Comparison of ENCODE assay signal across 24 cellular contexts in genomic region chr6:155130161-155130853, GRCh38.
DNase-seq lines count a peak whose midpoint lies in the region; ATAC-seq, FAIRE-seq and TF ChIP-seq lines count a peak whose summit lies in the region.
"Had no signal": no experiment of that assay in that cellular context is flagged by ENCODE, and none has a peak within 500 bp of the region (broad histone marks: within the 10 kb centered on the region; RNA-seq: fewer than 3 reads in every experiment).

No MANE protein-coding gene starts in this region.

- H3K9me3 ChIP-seq in SJSA1 (replicated peaks), result 0 out of 2 replicates have a peak, but pooled peaks cover 6% of the 10 kb centered on the region
- no peaks in the 10 kb centered on the region for H3K9me3 ChIP-seq in K562 (replicated peaks; ENCODE audit: control insufficient read depth, insufficient read depth, low read depth, low read length)
- H3K9me3 ChIP-seq: neutrophil, tibial artery had no signal

- no peak overlapping the region for H3K4me2 ChIP-seq in K562 (ENCODE audit: insufficient read depth, low read length)

- no peak overlapping the region for H2AFZ ChIP-seq in K562 (ENCODE audit: low read depth, low read length)

- no peaks in the 10 kb centered on the region for H3K36me3 Mint-ChIP-seq in stimulated activated naive B cell treated with anti-CD40 and anti-IgM and Interleukin-4, amounts not matched to agents 10 μg/mL and 1 μg/mL and 100 μg/mL, for 72 hours
- H3K36me3 Mint-ChIP-seq: stimulated activated memory B cell treated with anti-CD40 and anti-IgM and Interleukin-4, amounts not matched to agents 10 μg/mL and 1 μg/mL and 100 μg/mL, for 72 hours had no signal

- H4K20me1 ChIP-seq in K562 (replicated peaks; ENCODE audit: control insufficient read depth, insufficient read depth, low read length), result no peaks in the 10 kb centered on the region

- ATAC-seq in K562, result peak; percentile 40; the same call in 1 of the 3 replicates
- ATAC-seq in stimulated activated naive B cell treated with anti-CD40 and anti-IgM and Interleukin-4, amounts not matched to agents 10 μg/mL and 1 μg/mL and 100 μg/mL, for 72 hours (replicated peaks), result no peak
- ATAC-seq in Right ventricle myocardium superior (ENCODE audit: poor library complexity), result no peak
- ATAC-seq: left ventricle myocardium superior; SK-N-SH treated with all-trans-retinoic acid at 6 μM for 48 hours; stimulated activated memory B cell treated with anti-CD40 and anti-IgM and Interleukin-4, amounts not matched to agents 10 μg/mL and 1 μg/mL and 100 μg/mL, for 72 hours had no signal

- H3K36me3 ChIP-seq in SJSA1 (peaks cover 47% of the 10 kb centered on the region), K562 (ENCODE audit: control insufficient read depth, insufficient read depth, low read length) (no peaks in the 10 kb centered on the region)
- H3K36me3 ChIP-seq: neutrophil had no signal

- POLR2A ChIA-PET in K562 (lab: Yijun Ruan, JAX), result interaction anchor here (0.7 kb wide), 1 partner anchor 20 kb away, joined by 4 read pairs; no protein-coding TSS in a partner anchor

- BruUV-seq in K562 (replicated peaks; lab: Mats Ljungman, UMichigan), result no TSS peak

- DNase-seq in activated naive CD4-positive, alpha-beta T cell treated with Interleukin-2 at 50 U/mL for 16 hours, result peak; percentile 26
- DNase-seq in activated naive CD4-positive, alpha-beta T cell (lab: John Stamatoyannopoulos, UW), result no peak
- DNase-seq in SJSA1 (ENCODE audit: low read depth in 1 of 2, low spot score in 2 of 2), result peak in 1 of 2 experiments; percentile 58
- no peak for DNase-seq in K562 (ENCODE audit: extremely low read depth in 1 of 4, low spot score in 3 of 4)
- no peak for DNase-seq in stimulated activated naive B cell treated with anti-CD40 and anti-IgM and Interleukin-4, amounts not matched to agents 10 μg/mL and 1 μg/mL and 100 μg/mL, for 72 hours
- DNase-seq in NK-92 (lab: John Stamatoyannopoulos, UW; ENCODE audit: unreplicated experiment), result no peak
- DNase-seq in Right ventricle myocardium superior, result no peak
- no peak for DNase-seq in KG1 (lab: John Stamatoyannopoulos, UW)
- DNase-seq: activated effector memory CD4-positive, alpha-beta T cell treated with Interleukin-2 at 50 U/mL for 16 hours; CD4-positive, alpha-beta T cell; DMS153; GF-D8; H7; head of caudate nucleus; left ventricle myocardium superior; NCI-H2227 treated with DMSO at 0.1 percent for 48 hours; stimulated activated CD4-positive, alpha-beta T cell treated with anti-CD3 and anti-CD28 coated beads, Interleukin-12 subunit alpha, Interleukin-12 subunit beta, amount 100 ng/mL, for 4 hours; T-helper 9 cell; tibial artery had no signal

- H3K4me1 Mint-ChIP-seq in stimulated activated naive B cell treated with anti-CD40 and anti-IgM and Interleukin-4, amounts not matched to agents 10 μg/mL and 1 μg/mL and 100 μg/mL, for 72 hours, result peaks cover 0 to 3% of the 10 kb centered on the region in 2 donors
- H3K4me1 Mint-ChIP-seq: stimulated activated memory B cell treated with anti-CD40 and anti-IgM and Interleukin-4, amounts not matched to agents 10 μg/mL and 1 μg/mL and 100 μg/mL, for 72 hours had no signal

- WGBS in K562 (ENCODE audit: insufficient coverage, low coverage, missing lambda C conversion rate), result 9% methylated on average over 14 of the region's 14 CpGs

- no peak for TF ChIP-seq RAD21 in K562 (CRISPR knock-in tag; conservative IDR thresholded peaks at IDR 0.05 in 1 of 2, IDR thresholded peaks at IDR 0.05 in 1 of 2)

- H3K9ac ChIP-seq in K562 (ENCODE audit: insufficient read depth in 1 of 2, low read depth in 2 of 2, low read length in 2 of 2), result no peak overlapping the region

- no peak for TF ChIP-seq POLR2A in K562 (conservative IDR thresholded peaks at IDR 0.05)

- no peak overlapping the region for H3K4me3 ChIP-seq in SJSA1
- no peak overlapping the region for H3K4me3 ChIP-seq in K562
- H3K4me3 ChIP-seq: tibial artery had no signal

- no peaks in the 10 kb centered on the region for H3K79me2 ChIP-seq in K562 (ENCODE audit: control insufficient read depth, insufficient read depth, low read length)

- in situ Hi-C loops in K562 (cut with MboI), result no loop called here

- H3K27me3 ChIP-seq in SJSA1 (replicated peaks), result no peaks in the 10 kb centered on the region
- H3K27me3 ChIP-seq in K562 (ENCODE audit: control insufficient read depth in 2 of 2, insufficient read depth in 2 of 2, low read length in 2 of 2), result peaks cover 42 to 66% of the 10 kb centered on the region in 2 experiments
- H3K27me3 ChIP-seq: neutrophil, tibial artery had no signal

- H3K4me1 ChIP-seq in SJSA1 (replicated peaks), result peaks cover 73% of the 10 kb centered on the region
- no peaks in the 10 kb centered on the region for H3K4me1 ChIP-seq in K562 (replicated peaks in 1 of 2; ENCODE audit: control insufficient read depth in 2 of 2, insufficient read depth in 2 of 2, low read length in 2 of 2)

- peak overlapping the region; percentile 4 for H3K27ac Mint-ChIP-seq in stimulated activated naive B cell treated with anti-CD40 and anti-IgM and Interleukin-4, amounts not matched to agents 10 μg/mL and 1 μg/mL and 100 μg/mL, for 72 hours
- H3K27ac Mint-ChIP-seq: CD4-positive, alpha-beta T cell; stimulated activated memory B cell treated with anti-CD40 and anti-IgM and Interleukin-4, amounts not matched to agents 10 μg/mL and 1 μg/mL and 100 μg/mL, for 72 hours had no signal

- H3K27ac ChIP-seq in SJSA1 (peak overlapping the region; percentile 35), K562 (ENCODE audit: extremely low read depth, low read depth, low read length) (no peak overlapping the region)
- H3K27ac ChIP-seq: neutrophil, tibial artery had no signal

- H3K9me1 ChIP-seq in K562 (ENCODE audit: control insufficient read depth, insufficient read depth, low read length), result no peaks in the 10 kb centered on the region

- FAIRE-seq in K562 (lab: Jason Lieb, UNC), result no peak
- FAIRE-seq: colon, endometrium had no signal

- no peaks in the 10 kb centered on the region for H3K9me3 Mint-ChIP-seq in stimulated activated naive B cell treated with anti-CD40 and anti-IgM and Interleukin-4, amounts not matched to agents 10 μg/mL and 1 μg/mL and 100 μg/mL, for 72 hours
- H3K9me3 Mint-ChIP-seq: CD4-positive, alpha-beta T cell; stimulated activated memory B cell treated with anti-CD40 and anti-IgM and Interleukin-4, amounts not matched to agents 10 μg/mL and 1 μg/mL and 100 μg/mL, for 72 hours had no signal

- H3K27me3 Mint-ChIP-seq in stimulated activated naive B cell treated with anti-CD40 and anti-IgM and Interleukin-4, amounts not matched to agents 10 μg/mL and 1 μg/mL and 100 μg/mL, for 72 hours, result no peaks in the 10 kb centered on the region
- H3K27me3 Mint-ChIP-seq: CD4-positive, alpha-beta T cell had no signal

- no peak for TF ChIP-seq CTCF in K562 (IDR thresholded peaks at IDR 0.05 in 2 of 3, conservative IDR thresholded peaks at IDR 0.05 in 1 of 3; ENCODE audit: insufficient read depth in 2 of 3, low read depth in 1 of 3, low read length in 3 of 3)

- TF ChIP-seq EP300 in K562 (IDR thresholded peaks at IDR 0.05; ENCODE audit: low read length), result no peak

- CTCF ChIA-PET in K562 (lab: Yijun Ruan, JAX; ENCODE audit: low intra/inter-chr PET ratio), result no interaction called here

- intact Hi-C loops in K562 (cut with micrococcal nuclease) (no loop called here), Right ventricle myocardium superior (cut with DNase I) (no loop called here)

- no peak overlapping the region for H3K4me3 Mint-ChIP-seq in stimulated activated naive B cell treated with anti-CD40 and anti-IgM and Interleukin-4, amounts not matched to agents 10 μg/mL and 1 μg/mL and 100 μg/mL, for 72 hours
- H3K4me3 Mint-ChIP-seq: CD4-positive, alpha-beta T cell; stimulated activated memory B cell treated with anti-CD40 and anti-IgM and Interleukin-4, amounts not matched to agents 10 μg/mL and 1 μg/mL and 100 μg/mL, for 72 hours had no signal

TF ChIP-seq in K562, 482 proteins besides CTCF, POLR2A, EP300 and RAD21 (continues in another document):
- TF ChIP-seq JUNB (CRISPR knock-in tag; conservative IDR thresholded peaks at IDR 0.05) (no peak), E2F1 (CRISPR knock-in tag; IDR thresholded peaks at IDR 0.05) (no peak), MAFF (IDR thresholded peaks at IDR 0.05; ENCODE audit: low read length) (no peak), FOXA3 (CRISPR knock-in tag; conservative IDR thresholded peaks at IDR 0.05 in 1 of 2, IDR thresholded peaks at IDR 0.05 in 1 of 2) (no peak), CCNT2 (IDR thresholded peaks at IDR 0.05; ENCODE audit: borderline replicate concordance, extremely low read depth, insufficient read length, low read depth, low read length) (no peak)
